ENCODE assay signal across 22 cellular contexts in the genomic region with DNA sequence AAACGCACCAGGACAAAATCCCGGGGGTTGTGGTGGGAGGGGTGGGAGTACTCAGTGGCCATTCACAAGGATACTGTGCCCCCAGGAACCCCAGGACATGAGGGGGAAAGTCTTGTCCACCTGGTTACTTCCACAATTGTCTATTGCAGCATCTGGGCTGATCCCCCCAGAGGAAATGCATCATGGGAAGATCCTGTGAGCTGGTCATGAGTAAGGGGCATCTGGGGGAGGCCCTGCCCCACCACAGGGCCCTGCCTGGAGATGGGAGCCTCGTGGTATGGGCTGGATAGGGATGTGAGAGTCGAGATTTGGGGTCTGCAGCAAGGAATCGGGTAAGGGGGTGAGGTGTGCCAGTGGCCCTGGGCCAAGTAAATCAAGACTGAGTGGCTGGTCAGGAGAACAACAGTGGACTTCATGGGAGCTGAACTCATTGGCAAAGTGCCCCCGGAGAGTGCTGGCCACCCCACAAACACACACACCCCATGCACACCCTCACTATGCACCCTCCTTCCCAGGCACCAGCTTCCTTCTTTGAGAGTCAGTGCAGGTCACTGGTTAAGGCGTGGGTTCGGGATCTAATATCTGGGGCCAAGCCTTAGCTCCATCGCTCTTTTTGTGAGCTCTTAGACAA. TPM values are rescaled to one million over a fixed set of nuclear protein-coding genes. Genes with fewer than 3 reads are reported as not detected.
DNase-seq lines count a peak whose midpoint lies in the region; ATAC-seq and TF ChIP-seq lines count a peak whose summit lies in the region.
"Had no signal": no experiment of that assay in that cellular context is flagged by ENCODE, and none has a peak within 500 bp of the region (broad histone marks: within the 10 kb centered on the region; RNA-seq: fewer than 3 reads in every experiment).

No MANE protein-coding gene starts in this region.

- TF ChIP-seq CTCF in CD4-positive, alpha-beta T cell (IDR thresholded peaks at IDR 0.05) = no peak
- TF ChIP-seq CTCF in HL-60 (IDR thresholded peaks at IDR 0.05; ENCODE audit: insufficient read depth, low read length) (no peak), endodermal cell (conservative IDR thresholded peaks at IDR 0.05) (no peak), sigmoid colon (IDR thresholded peaks at IDR 0.05) (no peak)

- H3K36me3 Mint-ChIP-seq in CD4-positive, alpha-beta T cell (ENCODE audit: low read depth) = no peaks in the 10 kb centered on the region
- no peaks in the 10 kb centered on the region for H3K36me3 Mint-ChIP-seq in endodermal cell (ENCODE audit: low read depth)

- TF ChIP-seq POLR2A in sigmoid colon (IDR thresholded peaks at IDR 0.05) = no peak

- H3K27me3 Mint-ChIP-seq in CD4-positive, alpha-beta T cell = no peaks in the 10 kb centered on the region
- H3K27me3 Mint-ChIP-seq in endodermal cell (ENCODE audit: insufficient read depth) = peaks cover 37% of the 10 kb centered on the region

- peaks cover 53% of the 10 kb centered on the region for H3K4me1 Mint-ChIP-seq in CD4-positive, alpha-beta T cell (ENCODE audit: low read depth)
- H3K4me1 Mint-ChIP-seq in endodermal cell = peaks cover 9% of the 10 kb centered on the region

- intact Hi-C loops in CD4-positive, alpha-beta T cell (cut with DNase I, micrococcal nuclease) = no loop called here
- intact Hi-C loops in sigmoid colon (cut with DNase I) = no loop called here

- CTCF ChIA-PET in CD4-positive, alpha-beta T cell (lab: Charles Lee) = no interaction called here

- WGBS in endodermal cell (ENCODE audit: insufficient coverage in 1 of 2, insufficient read length in 1 of 2), 2 experiments = 92 to 100% methylated on average over 5 to 9 of the region's 9 CpGs
- 67 to 83% methylated on average over 9 of the region's 9 CpGs for WGBS in sigmoid colon, 2 donors

- no peak overlapping the region for H3K9ac ChIP-seq in endodermal cell (ENCODE audit: extremely low read depth, low read length, poor library complexity, severe bottlenecking)

- H3K27ac Mint-ChIP-seq in CD4-positive, alpha-beta T cell = peak overlapping the region; percentile 91
- H3K27ac Mint-ChIP-seq in endodermal cell = no peak overlapping the region

- POLR2A ChIA-PET in CD4-positive, alpha-beta T cell (lab: Charles Lee) = no interaction called here

- H3K4me1 ChIP-seq in endodermal cell (ENCODE audit: control insufficient read depth, insufficient read depth, low read length) = no peaks in the 10 kb centered on the region
- H3K4me1 ChIP-seq in sigmoid colon = no peaks in the 10 kb centered on the region
- H3K4me1 ChIP-seq: ascending aorta, uterus had no signal

- ATAC-seq in CD4-positive, alpha-beta T cell (ENCODE audit: poor library complexity) = no peak
- no peak for ATAC-seq in GM18511 (IDR thresholded peaks at IDR 0.05; ENCODE audit: unreplicated experiment)
- ATAC-seq: K562 had no signal

- H3K9me3 ChIP-seq in CD4-positive, alpha-beta T cell (ENCODE audit: control insufficient read depth, low read length) = no peaks in the 10 kb centered on the region
- H3K9me3 ChIP-seq in endodermal cell (ENCODE audit: control insufficient read depth, low read length) (no peaks in the 10 kb centered on the region), sigmoid colon (no peaks in the 10 kb centered on the region)
- H3K9me3 ChIP-seq: ascending aorta, uterus had no signal

- H3K4me3 Mint-ChIP-seq in CD4-positive, alpha-beta T cell = peak overlapping the region; percentile 46
- no peak overlapping the region for H3K4me3 Mint-ChIP-seq in endodermal cell

- DNase-seq in CD4-positive, alpha-beta T cell = no peak
- no peak for DNase-seq in HL-60 (ENCODE audit: low read depth in 1 of 2, low spot score in 1 of 2)
- peak; percentile 25 for DNase-seq in endodermal cell
- peak; percentile 55 for DNase-seq in sigmoid colon
- DNase-seq in NK-92 treated with Interleukin-12 subunit alpha and Interleukin-12 subunit beta, amount 100 ng/mL, for 24 hours (lab: John Stamatoyannopoulos, UW) = no peak
- DNase-seq in GM03348 (ENCODE audit: low spot score) = no peak
- DNase-seq: EL; foreskin fibroblast; NCI-H2029 treated with DMSO at 0.1 percent for 48 hours; stimulated activated CD4-positive, alpha-beta T cell treated with anti-CD3 and anti-CD28 coated beads, Interleukin-15, amount 100 ng/mL, for 24 hours; stimulated activated naive CD4-positive, alpha-beta T cell; uterus; WERI-Rb-1 had no signal

- no peak for TF ChIP-seq EP300 in sigmoid colon (IDR thresholded peaks at IDR 0.05)

- H3K27me3 ChIP-seq in CD4-positive, alpha-beta T cell (ENCODE audit: control insufficient read depth, insufficient read depth, low read length) = no peaks in the 10 kb centered on the region
- no peaks in the 10 kb centered on the region for H3K27me3 ChIP-seq in HL-60 (ENCODE audit: insufficient read depth, poor library complexity, severe bottlenecking)
- H3K27me3 ChIP-seq in endodermal cell (ENCODE audit: control insufficient read depth, insufficient read depth, low read length, poor library complexity, severe bottlenecking) = peaks cover 34% of the 10 kb centered on the region
- peaks cover 0 to 4% (median 0%) of the 10 kb centered on the region in 3 donors for H3K27me3 ChIP-seq in sigmoid colon
- H3K27me3 ChIP-seq: ascending aorta, uterus had no signal

- no peaks in the 10 kb centered on the region for H3K36me3 ChIP-seq in endodermal cell (ENCODE audit: control insufficient read depth, insufficient read depth, low read length)
- no peaks in the 10 kb centered on the region for H3K36me3 ChIP-seq in sigmoid colon
- H3K36me3 ChIP-seq: ascending aorta, uterus, WERI-Rb-1 had no signal

- no peaks in the 10 kb centered on the region for H3K9me3 Mint-ChIP-seq in CD4-positive, alpha-beta T cell
- no peaks in the 10 kb centered on the region for H3K9me3 Mint-ChIP-seq in endodermal cell

- H3K4me3 ChIP-seq in HL-60 (replicated peaks; ENCODE audit: insufficient read depth, low read length) (peak overlapping the region; percentile 39; the same call in 1 of the 2 replicates), endodermal cell (ENCODE audit: low read length) (no peak overlapping the region), sigmoid colon (no peak overlapping the region)
- H3K4me3 ChIP-seq: ascending aorta, K562, uterus had no signal

- H3K27ac ChIP-seq in CD4-positive, alpha-beta T cell (ENCODE audit: low read depth, low read length) = no peak overlapping the region
- H3K27ac ChIP-seq in HL-60 (replicated peaks) (peak overlapping the region; percentile 68), endodermal cell (ENCODE audit: low read depth, low read length) (no peak overlapping the region), sigmoid colon (no peak overlapping the region)
- H3K27ac ChIP-seq: ascending aorta, uterus, WERI-Rb-1 had no signal

RNA-seq across cellular contexts. Expression of gene SERPINA1, which starts 3.0 kb away (rescaled TPM):
- total RNA-seq in CD4-positive, alpha-beta T cell = 1 to 10 TPM; 4.3 to 4.7 TPM
- 1 to 10 TPM in 1 of 2 donors, not detected in 1; 1.2 TPM for total RNA-seq in endodermal cell
- 1.2 TPM for polyA plus RNA-seq in endodermal cell (2013, experiment 1 of 2)
- 0.91 TPM for polyA plus RNA-seq in endodermal cell (2013, experiment 2 of 2)
- total RNA-seq in sigmoid colon = 10 to 100 TPM in 1 of 4 donors, 1 to 10 TPM in 3; 1.9 to 26.6 (median 5.8) TPM
- polyA plus RNA-seq in sigmoid colon = 100 to 1,000 TPM; 103 to 134 (median 103) TPM
- total RNA-seq: pulmonary artery endothelial cell had no signal
- polyA plus RNA-seq: K562, neural cell had no signal

RNA-seq across cellular contexts. Expression of gene SERPINA2, which starts 24.9 kb away (rescaled TPM):
- not detected for total RNA-seq in CD4-positive, alpha-beta T cell
- total RNA-seq in endodermal cell (not detected), sigmoid colon (not detected)
- not detected for polyA plus RNA-seq in endodermal cell (2013, experiment 1 of 2)
- polyA plus RNA-seq in endodermal cell (2013, experiment 2 of 2) = not detected
- not detected for polyA plus RNA-seq in sigmoid colon
- total RNA-seq: ascending aorta, K562, kidney epithelial cell, mesenteric fat pad, NCI-H460, pulmonary artery endothelial cell, Right ventricle myocardium inferior, uterus had no signal
- polyA plus RNA-seq: K562, neural cell had no signal

Comparison
In these comparisons a context has a peak if more than half of its experiments do, and no peak if none do; other contexts are left out.
1. DNase-seq: peak in endodermal cell (single experiment) and sigmoid colon (single experiment); none in CD4-positive, alpha-beta T cell (0 of 10), HL-60 (0 of 2), NK-92 treated with Interleukin-12 subunit alpha and Interleukin-12 subunit beta, amount 100 ng/mL, for 24 hours (single experiment) and GM03348 (single experiment).